21 cellular contexts compared by ENCODE assay signal in the genomic region with DNA sequence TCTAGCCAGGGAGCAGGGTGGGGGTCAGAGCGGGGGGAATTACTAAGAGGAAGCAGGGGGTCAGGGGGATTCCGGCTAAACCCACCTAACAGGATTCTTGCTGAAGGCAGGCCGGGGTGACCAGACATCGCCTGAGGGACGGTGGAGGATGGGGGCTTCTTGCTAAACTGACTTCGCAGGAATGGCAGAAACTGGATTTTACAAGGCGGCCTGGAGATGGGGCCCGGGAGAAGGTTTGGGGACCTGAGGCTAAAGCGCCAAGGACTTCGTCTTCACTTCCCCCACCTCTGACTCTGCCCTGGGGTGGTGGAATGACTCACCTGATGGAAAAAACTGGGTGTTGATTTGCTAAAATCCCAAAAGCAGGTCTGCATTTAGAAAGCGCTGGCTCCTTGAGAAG. TPM values are rescaled to one million over a fixed set of nuclear protein-coding genes. Genes with fewer than 3 reads are reported as not detected.
DNase-seq lines count a peak whose midpoint lies in the region; ATAC-seq and TF ChIP-seq lines count a peak whose summit lies in the region.
"Had no signal": no experiment of that assay in that cellular context is flagged by ENCODE, and none has a peak within 500 bp of the region (broad histone marks: within the 10 kb centered on the region; RNA-seq: fewer than 3 reads in every experiment).

No MANE protein-coding gene starts in this region.

- H3K4me1 Mint-ChIP-seq in H9 (peaks cover 2 to 29% of the 10 kb centered on the region in 2 experiments; a peak in 3 of 4 replicates), neural progenitor cell (peaks cover 66% of the 10 kb centered on the region)

- ATAC-seq in foreskin keratinocyte (peak; percentile 38), HG02970 (IDR thresholded peaks at IDR 0.05; ENCODE audit: low FRiP score, unreplicated experiment) (no peak), GM21723 (IDR thresholded peaks at IDR 0.05; ENCODE audit: unreplicated experiment) (no peak)
- ATAC-seq: Right ventricle myocardium inferior had no signal

- no peak overlapping the region for H3K14ac ChIP-seq in H9 (ENCODE audit: insufficient read depth, low read length)

- no peak overlapping the region for H3K4ac ChIP-seq in H9 (ENCODE audit: low read depth, low read length)

- H3K4me3 ChIP-seq in neural progenitor cell (no peak overlapping the region), mammary epithelial cell (replicated peaks in 1 of 3; ENCODE audit: insufficient read depth in 1 of 3, low read depth in 2 of 3, low read length in 3 of 3) (no peak overlapping the region)
- H3K4me3 ChIP-seq: BLaER1, SJSA1 had no signal

- no peak overlapping the region for H3T11ph ChIP-seq in H9 (ENCODE audit: low read length)

- H3K9ac ChIP-seq in H9 (ENCODE audit: extremely low read depth, insufficient read length, low read length) = no peak overlapping the region
- H3K9ac ChIP-seq in neural progenitor cell = no peak overlapping the region
- H3K9ac ChIP-seq in mammary epithelial cell (ENCODE audit: insufficient read depth, low read length) = no peak overlapping the region
- H3K9ac ChIP-seq: BLaER1 had no signal

- no peak overlapping the region for H2BK120ac ChIP-seq in H9 (ENCODE audit: low read depth, low read length, poor library complexity, severe bottlenecking)

- H3K4me3 Mint-ChIP-seq in H9 = no peak overlapping the region
- peak overlapping the region; percentile 13 for H3K4me3 Mint-ChIP-seq in neural progenitor cell
- H3K4me3 Mint-ChIP-seq: CD4-positive, alpha-beta T cell had no signal

- H3K79me2 ChIP-seq in H9 (ENCODE audit: insufficient read depth, low read length) (no peaks in the 10 kb centered on the region), neural progenitor cell (ENCODE audit: low read depth) (no peaks in the 10 kb centered on the region), mammary epithelial cell (ENCODE audit: insufficient read depth, low read length) (no peaks in the 10 kb centered on the region)

- no peaks in the 10 kb centered on the region for H3K23me2 ChIP-seq in H9 (ENCODE audit: insufficient read length, low read depth, low read length, poor library complexity, severe bottlenecking)

- H2AFZ ChIP-seq in H9 (ENCODE audit: low read length) (no peak overlapping the region), neural progenitor cell (replicated peaks) (no peak overlapping the region), mammary epithelial cell (ENCODE audit: low read depth, low read length) (no peak overlapping the region)

- no peak overlapping the region for H4K5ac ChIP-seq in H9 (ENCODE audit: insufficient read length, low read depth, low read length)

- H3K27me3 Mint-ChIP-seq in H9 (ENCODE audit: low read depth) (peaks cover 2% of the 10 kb centered on the region), neural progenitor cell (ENCODE audit: insufficient read depth, low read depth) (peaks cover 13% of the 10 kb centered on the region)
- H3K27me3 Mint-ChIP-seq: CD4-positive, alpha-beta T cell had no signal

- H3K9me3 ChIP-seq in H9 (ENCODE audit: control insufficient read depth, low read depth, low read length) (peaks cover under 1% of the 10 kb centered on the region), neural progenitor cell (ENCODE audit: low read depth) (no peaks in the 10 kb centered on the region), mammary epithelial cell (replicated peaks; ENCODE audit: insufficient read depth, low read length) (no peaks in the 10 kb centered on the region)

- H3K36me3 Mint-ChIP-seq in H9 (ENCODE audit: insufficient read depth in 1 of 3, low read depth in 3 of 3) = peaks cover 0 to 2% (median under 1%) of the 10 kb centered on the region in 3 experiments; a peak in 3 of 7 replicates
- H3K36me3 Mint-ChIP-seq in neural progenitor cell = peaks cover 2% of the 10 kb centered on the region

- no peaks in the 10 kb centered on the region for H3K4me1 ChIP-seq in H9 (ENCODE audit: insufficient read depth, low read length)
- H3K4me1 ChIP-seq in foreskin keratinocyte = peaks cover 4% of the 10 kb centered on the region
- peaks cover 4% of the 10 kb centered on the region for H3K4me1 ChIP-seq in neural progenitor cell
- H3K4me1 ChIP-seq in mammary epithelial cell (ENCODE audit: insufficient read depth, low read length) = no peaks in the 10 kb centered on the region

- H3K18ac ChIP-seq in H9 (ENCODE audit: insufficient read length, low read depth, low read length) = no peak overlapping the region

- H3K9me3 Mint-ChIP-seq in H9 = peaks cover under 1 to 2% of the 10 kb centered on the region in 2 experiments
- H3K9me3 Mint-ChIP-seq in neural progenitor cell = peaks cover 5% of the 10 kb centered on the region

- intact Hi-C loops in mammary epithelial cell (cut with micrococcal nuclease) = no loop called here

- H3K56ac ChIP-seq in H9 (ENCODE audit: insufficient read length, low read depth, low read length) = no peak overlapping the region

- H3K4me2 ChIP-seq in H9 (ENCODE audit: insufficient read depth, insufficient read length, low read length) (no peak overlapping the region), neural progenitor cell (no peak overlapping the region), mammary epithelial cell (ENCODE audit: insufficient read depth, low read depth, low read length) (no peak overlapping the region)
- H3K4me2 ChIP-seq: BLaER1 had no signal

- H3K27ac Mint-ChIP-seq in H9 (no peak overlapping the region; a peak in 1 of 7 replicates), neural progenitor cell (no peak overlapping the region)
- H3K27ac Mint-ChIP-seq: CD4-positive, alpha-beta T cell had no signal

- BruUV-seq in mammary epithelial cell (replicated peaks; lab: Mats Ljungman, UMichigan) = no TSS peak

- H3K27me3 ChIP-seq in H9 (ENCODE audit: insufficient read depth, low read length) = no peaks in the 10 kb centered on the region
- peaks cover 12% of the 10 kb centered on the region for H3K27me3 ChIP-seq in foreskin keratinocyte
- no peaks in the 10 kb centered on the region for H3K27me3 ChIP-seq in neural progenitor cell
- peaks cover 2% of the 10 kb centered on the region for H3K27me3 ChIP-seq in mammary epithelial cell (ENCODE audit: insufficient read depth, low read length)
- H3K27me3 ChIP-seq: BLaER1, SJSA1 had no signal

- dilution Hi-C loops in mammary epithelial cell (cut with HindIII; ENCODE audit: low sequenced_read_pairs) = no loop called here

- H4K8ac ChIP-seq in H9 (replicated peaks; ENCODE audit: insufficient read length, low read depth, low read length) = no peak overlapping the region

- H2BK15ac ChIP-seq in H9 (ENCODE audit: low read depth, low read length) = no peak overlapping the region

- H2BK5ac ChIP-seq in H9 (ENCODE audit: insufficient read length, low read length) = no peak overlapping the region

- WGBS in H9 (ENCODE audit: extremely low coverage, insufficient read length, low lambda C conversion rate) = no CpG with 5 or more reads among the region's 11 CpGs
- WGBS in mammary epithelial cell (ENCODE audit: low coverage, missing lambda C conversion rate) = 71% methylated on average over 4 of the region's 11 CpGs

- no peak overlapping the region for H2AK5ac ChIP-seq in H9 (ENCODE audit: insufficient read length, low read length)

- no peak overlapping the region for H4K91ac ChIP-seq in H9 (ENCODE audit: insufficient read length, low read depth, low read length)

- no peak overlapping the region for H3K27ac ChIP-seq in H9 (ENCODE audit: insufficient read length, low read depth, low read length)
- H3K27ac ChIP-seq in foreskin keratinocyte = no peak overlapping the region
- no peak overlapping the region for H3K27ac ChIP-seq in neural progenitor cell
- no peak overlapping the region for H3K27ac ChIP-seq in mammary epithelial cell (ENCODE audit: insufficient read depth, low read depth, low read length)
- H3K27ac ChIP-seq: BLaER1, SJSA1 had no signal

- H3K79me1 ChIP-seq in H9 (ENCODE audit: insufficient read depth, low read depth, low read length, poor library complexity, severe bottlenecking) = no peaks in the 10 kb centered on the region

- no peaks in the 10 kb centered on the region for H3F3A ChIP-seq in neural progenitor cell (ENCODE audit: low read depth)

- TF ChIP-seq CTCF in H9 (conservative IDR thresholded peaks at IDR 0.05) = no peak
- no peak for TF ChIP-seq CTCF in foreskin keratinocyte (conservative IDR thresholded peaks at IDR 0.05)
- no peak for TF ChIP-seq CTCF in neural progenitor cell (IDR thresholded peaks at IDR 0.05)
- no peak for TF ChIP-seq CTCF in mammary epithelial cell (conservative IDR thresholded peaks at IDR 0.05 in 1 of 2, IDR thresholded peaks at IDR 0.05 in 1 of 2; ENCODE audit: extremely low read depth in 1 of 2, insufficient read depth in 1 of 2, low read depth in 1 of 2, low read length in 2 of 2)

- H3K23ac ChIP-seq in H9 (ENCODE audit: insufficient read length, low read depth, low read length) = no peak overlapping the region

- no peaks in the 10 kb centered on the region for H3K36me3 ChIP-seq in neural progenitor cell
- no peaks in the 10 kb centered on the region for H3K36me3 ChIP-seq in mammary epithelial cell (ENCODE audit: insufficient read depth, low read length)
- H3K36me3 ChIP-seq: BLaER1, SJSA1 had no signal

- H4K20me1 ChIP-seq in H9 (ENCODE audit: control insufficient read depth, insufficient read depth, insufficient read length) (no peaks in the 10 kb centered on the region), neural progenitor cell (ENCODE audit: low read depth) (no peaks in the 10 kb centered on the region), mammary epithelial cell (ENCODE audit: insufficient read depth, low read length) (no peaks in the 10 kb centered on the region)
- H4K20me1 ChIP-seq: BLaER1 had no signal

- CTCF ChIA-PET in mammary epithelial cell (lab: Charles Lee; ENCODE audit: low non-redundant PET) = no interaction called here

- H2BK12ac ChIP-seq in H9 (ENCODE audit: insufficient read length, low read depth, low read length) = no peak overlapping the region

- peak; percentile 86 for DNase-seq in ELF-1 (ENCODE audit: low read depth, low spot score)
- peak; percentile 27 for DNase-seq in H9
- no peak for DNase-seq in foreskin keratinocyte
- DNase-seq in neural progenitor cell (ENCODE audit: low spot score) = no peak
- DNase-seq in mammary epithelial cell = no peak
- no peak for DNase-seq in kidney tubule cell (ENCODE audit: low spot score)
- DNase-seq: CD4-positive, alpha-beta T cell; COR-L47; DMS79 treated with DMSO at 0.1 percent for 48 hours; Karpas-422; NCI-H1694; NCI-H2081; NCI-H2171; NCI-H345; NCI-H524; NCI-H774 had no signal

- H2BK20ac ChIP-seq in H9 (ENCODE audit: low read depth, low read length, poor library complexity, severe bottlenecking) = no peak overlapping the region

- in situ Hi-C loops in mammary epithelial cell (cut with MboI; ENCODE audit: low sequenced_read_pairs in 2 of 2) = no loop called here

RNA-seq across cellular contexts. Expression of gene LGALS3BP, which starts 23.5 kb away (rescaled TPM):
- total RNA-seq in H9 (2021) (69.8 and 76.4 TPM in 2 replicates), foreskin keratinocyte (339 and 389 TPM in 2 replicates), neural progenitor cell (ENCODE audit: low replicate concordance) (17.5 and 64.3 TPM in 2 replicates), mammary epithelial cell (100 to 1,000 TPM; 173 to 221 TPM)
- polyA plus RNA-seq in foreskin keratinocyte (375 and 407 TPM in 2 replicates), mammary epithelial cell (109 TPM)
- polyA minus RNA-seq in mammary epithelial cell = 167 TPM

RNA-seq across cellular contexts. Expression of gene TIMP2, which starts 31.1 kb away (rescaled TPM):
- total RNA-seq in H9 (2021) = 29.0 and 30.3 TPM in 2 replicates
- total RNA-seq in foreskin keratinocyte = 7.5 and 11.2 TPM in 2 replicates
- 6.3 and 8.3 TPM in 2 replicates for polyA plus RNA-seq in foreskin keratinocyte
- 19.8 and 22.3 TPM in 2 replicates for total RNA-seq in neural progenitor cell (ENCODE audit: low replicate concordance)
- 10 to 100 TPM; 20.7 to 31.2 TPM for total RNA-seq in mammary epithelial cell
- polyA plus RNA-seq in mammary epithelial cell = 11.5 TPM
- 19.6 TPM for polyA minus RNA-seq in mammary epithelial cell

RNA-seq across cellular contexts. Expression of gene CEP295NL, which starts 53.3 kb away (rescaled TPM):
- total RNA-seq in H9 (2021) (0.42 and 0.66 TPM in 2 replicates), foreskin keratinocyte (0.04 TPM in 1 of 2 replicates, not detected in the other), neural progenitor cell (ENCODE audit: low replicate concordance) (0.28 and 0.39 TPM in 2 replicates), mammary epithelial cell (under 1 TPM; 0.49 to 0.50 TPM)
- polyA plus RNA-seq in foreskin keratinocyte (not detected in 2 replicates), mammary epithelial cell (not detected)
- polyA minus RNA-seq in mammary epithelial cell = not detected

RNA-seq across cellular contexts. Expression of gene CANT1, which starts 53.3 kb away (rescaled TPM):
- 32.4 and 33.0 TPM in 2 replicates for total RNA-seq in H9 (2021)
- total RNA-seq in foreskin keratinocyte = 67.2 and 68.5 TPM in 2 replicates
- 48.4 and 49.3 TPM in 2 replicates for polyA plus RNA-seq in foreskin keratinocyte
- 24.3 and 61.3 TPM in 2 replicates for total RNA-seq in neural progenitor cell (ENCODE audit: low replicate concordance)
- 10 to 100 TPM; 54.5 to 86.5 TPM for total RNA-seq in mammary epithelial cell
- polyA plus RNA-seq in mammary epithelial cell = 61.6 TPM
- 59.7 TPM for polyA minus RNA-seq in mammary epithelial cell

Comparison
In these comparisons a context has a peak if more than half of its experiments do, and no peak if none do; other contexts are left out.
1. DNase-seq: peak in ELF-1 (single experiment) and H9 (single experiment); none in foreskin keratinocyte (0 of 2), neural progenitor cell (single experiment), mammary epithelial cell (single experiment) and kidney tubule cell (single experiment).